21 cellular contexts compared by ENCODE assay signal in the genomic region with DNA sequence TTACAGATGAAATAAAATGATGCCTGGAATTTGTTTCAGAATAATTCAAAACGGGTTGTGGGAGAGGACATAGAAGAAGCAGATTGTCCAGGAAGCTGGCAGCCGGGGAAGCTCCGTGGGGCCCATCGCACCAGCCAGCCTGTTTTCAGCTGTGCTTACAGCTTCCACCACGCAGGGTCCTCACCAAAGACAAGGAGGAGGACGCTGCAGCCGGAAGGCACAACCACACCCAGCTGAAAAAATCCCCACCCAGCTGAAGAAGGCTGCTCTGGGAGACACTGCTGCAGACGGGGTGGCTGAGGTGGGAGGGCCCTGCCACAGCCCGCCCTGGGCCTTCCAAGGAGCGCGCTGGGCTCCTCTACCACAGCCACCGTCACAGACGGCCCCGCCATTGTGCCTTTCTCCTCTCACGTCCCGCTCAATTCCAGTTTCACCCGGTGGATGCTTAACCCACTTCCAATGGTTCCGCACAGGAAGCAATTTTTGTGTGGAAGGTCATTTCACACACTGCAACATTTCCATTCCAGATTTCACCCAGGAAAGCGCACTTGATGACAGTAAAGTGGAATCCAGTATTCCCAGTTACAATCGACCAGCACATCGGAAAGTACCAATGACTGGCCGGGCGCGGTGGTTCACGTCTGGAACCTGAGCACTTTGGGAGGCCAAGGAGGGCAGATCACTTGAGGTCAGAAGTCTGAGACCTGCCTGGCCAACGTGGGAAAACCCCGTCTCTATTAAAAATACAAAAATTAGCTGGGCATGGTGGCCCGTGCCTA.
"Had no signal": no experiment of that assay in that cellular context is flagged by ENCODE, and none has a peak within 500 bp of the region (broad histone marks: within the 10 kb centered on the region; RNA-seq: fewer than 3 reads in every experiment).

No MANE protein-coding gene starts in this region.

- FAIRE-seq: keratinocyte had no signal

- ATAC-seq: body of pancreas; gastroesophageal sphincter; naive thymus-derived CD4-positive, alpha-beta T cell; stimulated activated naive CD8-positive, alpha-beta T cell treated with anti-CD3 and anti-CD28 coated beads, Interleukin-15, Interleukin-2, amounts not matched to agents 100 U/mL and 50 U/mL, for 24 hours had no signal

- H3K9me3 Mint-ChIP-seq: activated naive CD4-positive, alpha-beta T cell treated with anti-CD3 and anti-CD28 coated beads, Interleukin-2, amount 50 U/mL, for 24 hours; naive thymus-derived CD4-positive, alpha-beta T cell; neural progenitor cell; T-helper 2 cell treated with Interferon-gamma antibody and Interleukin-4, amounts not matched to agents 5 μg/mL and 100 μg/mL, for 36 hours had no signal

- H3K4me1 Mint-ChIP-seq: activated naive CD4-positive, alpha-beta T cell treated with anti-CD3 and anti-CD28 coated beads, Interleukin-2, amount 50 U/mL, for 24 hours had no signal

- H3K36me3 ChIP-seq: neural progenitor cell, uterus had no signal

- H3K27me3 ChIP-seq: body of pancreas, cardiac muscle cell, esophagus squamous epithelium, gastroesophageal sphincter, heart right ventricle, neural progenitor cell, spleen, tibial artery, uterus had no signal

- DNase-seq: activated CD4-positive, alpha-beta T cell treated with anti-CD3 and anti-CD28 coated beads for 1 hour; activated gamma-delta T cell treated with Interleukin-2 at 50 U/mL for 16 hours; activated T-cell treated with anti-CD3 and anti-CD28 coated beads, Interleukin-2, amount 50 U/mL, for 1 hour; body of pancreas; esophagus squamous epithelium; heart right ventricle; SK-N-SH; spleen; stimulated activated CD4-positive, alpha-beta T cell treated with anti-CD3 and anti-CD28 coated beads, Interleukin-4, amount 100 ng/mL, for 1 hour; stimulated activated naive CD8-positive, alpha-beta T cell treated with anti-CD3 and anti-CD28 coated beads, Interleukin-15, Interleukin-2, amounts not matched to agents 100 U/mL and 50 U/mL, for 24 hours; uterus had no signal

- H3K27ac Mint-ChIP-seq: activated naive CD4-positive, alpha-beta T cell treated with anti-CD3 and anti-CD28 coated beads, Interleukin-2, amount 50 U/mL, for 24 hours; neural progenitor cell; progenitor cell of endocrine pancreas; T-helper 2 cell treated with Interferon-gamma antibody and Interleukin-4, amounts not matched to agents 5 μg/mL and 100 μg/mL, for 36 hours had no signal

- H3K27me3 Mint-ChIP-seq: activated naive CD4-positive, alpha-beta T cell treated with anti-CD3 and anti-CD28 coated beads, Interleukin-2, amount 50 U/mL, for 24 hours; naive thymus-derived CD4-positive, alpha-beta T cell; progenitor cell of endocrine pancreas had no signal

- H3K4me1 ChIP-seq: body of pancreas, gastroesophageal sphincter, neural progenitor cell, spleen, uterus had no signal

- H3K9me3 ChIP-seq: body of pancreas, esophagus squamous epithelium, gastroesophageal sphincter, SK-N-SH, spleen, tibial artery, uterus had no signal

- H3K4me3 ChIP-seq: body of pancreas, cardiac muscle cell, esophagus squamous epithelium, gastroesophageal sphincter, heart right ventricle, lung, neural progenitor cell, spleen, tibial artery, uterus had no signal

- H3K4me3 Mint-ChIP-seq: activated naive CD4-positive, alpha-beta T cell treated with anti-CD3 and anti-CD28 coated beads, Interleukin-2, amount 50 U/mL, for 24 hours; naive thymus-derived CD4-positive, alpha-beta T cell; neural progenitor cell; T-helper 2 cell treated with Interferon-gamma antibody and Interleukin-4, amounts not matched to agents 5 μg/mL and 100 μg/mL, for 36 hours had no signal

- H3K27ac ChIP-seq: body of pancreas, cardiac muscle cell, esophagus squamous epithelium, gastroesophageal sphincter, heart right ventricle, neural progenitor cell, spleen, tibial artery, uterus had no signal
